Comparison of ENCODE assay signal across 8 cellular contexts in the genomic region with DNA sequence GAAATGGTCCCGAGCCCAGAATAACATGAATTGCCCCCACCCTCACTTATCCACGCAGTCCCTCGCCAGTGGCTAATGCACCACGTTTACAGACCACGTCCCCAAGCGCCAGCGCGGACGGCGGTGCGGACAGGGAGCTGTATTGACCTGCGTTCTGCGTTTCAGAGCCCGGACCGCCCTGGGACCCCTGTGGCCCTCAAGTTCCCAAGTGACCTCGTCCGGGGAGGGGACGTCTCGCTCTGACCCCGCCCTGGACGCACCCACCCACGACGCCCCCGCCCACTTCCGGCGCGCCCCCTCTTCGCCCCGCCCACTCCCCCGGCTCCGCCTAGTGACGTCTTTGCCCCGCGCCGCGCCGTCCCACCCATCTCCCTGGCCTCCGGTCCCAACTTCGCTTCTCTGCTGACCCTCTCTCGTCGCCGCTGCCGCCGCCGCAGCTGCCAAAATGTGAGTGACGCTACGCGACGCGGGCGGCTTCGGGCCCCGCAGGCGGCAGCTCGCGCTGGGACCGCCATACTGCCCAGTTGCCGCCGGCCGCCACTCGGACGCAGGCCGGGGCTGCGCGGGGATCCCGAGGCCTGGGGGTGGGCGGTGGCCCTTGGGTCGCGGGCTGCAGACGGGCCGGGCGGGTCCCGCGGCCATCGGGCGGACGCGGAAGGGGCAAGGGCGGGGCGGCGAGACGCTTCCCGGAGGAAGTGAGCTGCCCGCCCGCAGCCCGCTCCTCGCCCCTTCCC. TPM values are rescaled to one million over a fixed set of nuclear protein-coding genes. Genes with fewer than 3 reads are reported as not detected.
DNase-seq lines count a peak whose midpoint lies in the region; ATAC-seq and TF ChIP-seq lines count a peak whose summit lies in the region.

A gene with protein sequence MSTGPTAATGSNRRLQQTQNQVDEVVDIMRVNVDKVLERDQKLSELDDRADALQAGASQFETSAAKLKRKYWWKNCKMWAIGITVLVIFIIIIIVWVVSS (plus strand): TSS at position 358 of the 734 bp plus-strand sequence. CDS start 88 bp downstream, at position 446.

- no peak for TF ChIP-seq CTCF in type B pancreatic cell (conservative IDR thresholded peaks at IDR 0.05)

- H3K4me3 Mint-ChIP-seq in activated naive CD8-positive, alpha-beta T cell treated with anti-CD3 and anti-CD28 coated beads, Interleukin-2, amount 50 U/mL, for 24 hours = peak within 1 kb of the TSS; percentile 87
- H3K4me3 Mint-ChIP-seq in type B pancreatic cell = peak within 1 kb of the TSS; percentile 90

- no peaks in the 10 kb centered on the region for H3K9me3 Mint-ChIP-seq in activated naive CD8-positive, alpha-beta T cell treated with anti-CD3 and anti-CD28 coated beads, Interleukin-2, amount 50 U/mL, for 24 hours
- H3K9me3 Mint-ChIP-seq in type B pancreatic cell = no peaks in the 10 kb centered on the region

- peaks cover 12% of the 10 kb centered on the region for H3K27me3 Mint-ChIP-seq in activated naive CD8-positive, alpha-beta T cell treated with anti-CD3 and anti-CD28 coated beads, Interleukin-2, amount 50 U/mL, for 24 hours
- no peaks in the 10 kb centered on the region for H3K27me3 Mint-ChIP-seq in type B pancreatic cell

- DNase-seq in Daoy (ENCODE audit: low read depth) = peak; percentile 89
- peak; percentile 72 for DNase-seq in M059J (ENCODE audit: low read depth)
- DNase-seq in T follicular helper cell (ENCODE audit: low read depth) = peak; percentile 68
- peak; percentile 91 for DNase-seq in activated naive CD8-positive, alpha-beta T cell treated with anti-CD3 and anti-CD28 coated beads, Interleukin-2, amount 50 U/mL, for 24 hours
- peak; percentile 96 for DNase-seq in cardiac septum (ENCODE audit: low spot score)
- DNase-seq in posterior cingulate gyrus = peak; percentile 75 to 98 (median 90)
- peak; percentile 87 for DNase-seq in type B pancreatic cell (ENCODE audit: extremely low spot score, unreplicated experiment)

- peaks cover 16% of the 10 kb centered on the region for H3K36me3 Mint-ChIP-seq in activated naive CD8-positive, alpha-beta T cell treated with anti-CD3 and anti-CD28 coated beads, Interleukin-2, amount 50 U/mL, for 24 hours (ENCODE audit: low read depth)
- H3K36me3 Mint-ChIP-seq in type B pancreatic cell = peaks cover 23% of the 10 kb centered on the region

- ATAC-seq in GM21825 (IDR thresholded peaks at IDR 0.05; ENCODE audit: unreplicated experiment) = peak; percentile 76
- ATAC-seq in activated naive CD8-positive, alpha-beta T cell treated with anti-CD3 and anti-CD28 coated beads, Interleukin-2, amount 50 U/mL, for 24 hours = peak; percentile 90

- H3K27ac Mint-ChIP-seq in activated naive CD8-positive, alpha-beta T cell treated with anti-CD3 and anti-CD28 coated beads, Interleukin-2, amount 50 U/mL, for 24 hours = peak within 1 kb of the TSS; percentile 75
- H3K27ac Mint-ChIP-seq in type B pancreatic cell = peak within 1 kb of the TSS; percentile 89

- intact Hi-C loops in cardiac septum (cut with DNase I) (no loop called here), posterior cingulate gyrus (cut with DNase I) (loop anchor here (1.0 to 5.0 kb wide), 2 partner anchors 12 to 104 kb away; no protein-coding TSS in a partner anchor)

- peaks cover 32% of the 10 kb centered on the region for H3K4me1 Mint-ChIP-seq in activated naive CD8-positive, alpha-beta T cell treated with anti-CD3 and anti-CD28 coated beads, Interleukin-2, amount 50 U/mL, for 24 hours
- peaks cover 15% of the 10 kb centered on the region for H3K4me1 Mint-ChIP-seq in type B pancreatic cell (ENCODE audit: unreplicated experiment)

RNA-seq across cellular contexts. Expression of the gene that starts here (rescaled TPM):
- total RNA-seq in Daoy (2014; rRNA removed; shearing (Covaris generic)) = 68.0 and 77.3 TPM in 2 replicates
- 146 and 198 TPM in 2 replicates for total RNA-seq in M059J (2014; rRNA removed; shearing (Covaris generic))
- total RNA-seq in cardiac septum (78.1 TPM), type B pancreatic cell (ENCODE audit: low replicate concordance) (82.4 and 94.8 TPM in 2 replicates)

Comparison
In these comparisons a context has a peak if more than half of its experiments do, and no peak if none do; other contexts are left out.
1. Peak in every context shown above with its lines: DNase-seq and ATAC-seq.